Comparison of ENCODE assay signal across 23 cellular contexts in the genomic region with DNA sequence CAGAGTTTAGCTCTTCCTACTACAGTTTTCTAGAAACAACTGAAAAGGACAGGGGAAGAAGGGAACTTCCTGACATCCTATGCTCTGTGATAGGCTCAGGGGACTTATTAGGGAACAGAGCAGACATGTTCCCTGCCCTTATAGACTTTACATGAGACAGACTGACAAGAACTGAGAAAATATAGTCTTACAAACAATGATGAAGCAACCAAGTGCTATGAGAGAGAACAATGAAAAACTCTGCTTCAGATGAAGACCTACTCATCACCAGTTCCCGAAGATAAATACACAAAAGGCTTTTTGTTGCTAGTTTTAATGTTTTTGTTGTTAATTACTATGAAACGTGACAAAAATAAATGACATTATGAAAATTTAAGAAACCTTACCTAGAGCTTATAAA.
"Had no signal": no experiment of that assay in that cellular context is flagged by ENCODE, and none has a peak within 500 bp of the region (broad histone marks: within the 10 kb centered on the region; RNA-seq: fewer than 3 reads in every experiment).

No MANE protein-coding gene starts in this region.

- H3K36me3 ChIP-seq: neutrophil, right lobe of liver, thyroid gland, upper lobe of left lung, vagina had no signal

- H3K4me3 ChIP-seq: coronary artery, mucosa of descending colon, right lobe of liver, thyroid gland, upper lobe of left lung, vagina had no signal

- H3K9me3 ChIP-seq: mucosa of descending colon, neutrophil, right lobe of liver, thyroid gland, upper lobe of left lung, vagina had no signal

- H3K27ac ChIP-seq: coronary artery, neutrophil, right lobe of liver, thyroid gland, upper lobe of left lung, vagina had no signal

- ATAC-seq: left colon; mucosa of descending colon; natural killer cell treated with Interleukin-12 subunit alpha and Interleukin-12 subunit beta and Interleukin-15 and Interleukin-18, amount 100 ng/mL, for 72 hours; right lobe of liver; SK-N-SH treated with all-trans-retinoic acid at 6 μM for 48 hours; stimulated activated naive CD8-positive, alpha-beta T cell treated with anti-CD3 and anti-CD28 coated beads, Interleukin-15, Interleukin-2, amounts not matched to agents 100 U/mL and 50 U/mL, for 24 hours; T-helper 17 cell had no signal

- FAIRE-seq: endothelial cell of umbilical vein, keratinocyte had no signal

- H3K4me1 ChIP-seq: right lobe of liver, thyroid gland, vagina had no signal

- DNase-seq: activated CD4-positive, alpha-beta memory T cell treated with anti-CD3 and anti-CD28 coated beads, Interleukin-2, amount 10 ng/mL, durations not matched to agents 7 days and 5 days; activated CD4-positive, alpha-beta T cell treated with anti-CD3 and anti-CD28 coated beads, Interleukin-2, amount 10 ng/mL, durations not matched to agents 7 days and 5 days; activated CD4-positive, CD25-positive, alpha-beta regulatory T cell treated with anti-CD3 and anti-CD28 coated beads, Interleukin-2, amount 50 U/mL, for 72 hours; activated T-cell treated with anti-CD3 and anti-CD28 coated beads, Interleukin-2, amount 50 U/mL, for 48 hours; anterior cingulate cortex; cerebellar nuclear complex; foreskin fibroblast; left colon; mesendoderm; mucosa of descending colon; right lobe of liver; stimulated activated CD4-positive, alpha-beta T cell treated with anti-CD3 and anti-CD28 coated beads, Interleukin-2, amount 100 ng/mL, for 48 hours; stimulated activated naive CD8-positive, alpha-beta T cell treated with anti-CD3 and anti-CD28 coated beads, Interleukin-15, Interleukin-2, amounts not matched to agents 100 U/mL and 50 U/mL, for 24 hours; T-helper 17 cell; thyroid gland; upper lobe of left lung had no signal

- H3K27me3 ChIP-seq: neutrophil, right lobe of liver, thyroid gland, upper lobe of left lung, vagina had no signal
